Comparison of ENCODE assay signal across 8 cellular contexts in the genomic region with DNA sequence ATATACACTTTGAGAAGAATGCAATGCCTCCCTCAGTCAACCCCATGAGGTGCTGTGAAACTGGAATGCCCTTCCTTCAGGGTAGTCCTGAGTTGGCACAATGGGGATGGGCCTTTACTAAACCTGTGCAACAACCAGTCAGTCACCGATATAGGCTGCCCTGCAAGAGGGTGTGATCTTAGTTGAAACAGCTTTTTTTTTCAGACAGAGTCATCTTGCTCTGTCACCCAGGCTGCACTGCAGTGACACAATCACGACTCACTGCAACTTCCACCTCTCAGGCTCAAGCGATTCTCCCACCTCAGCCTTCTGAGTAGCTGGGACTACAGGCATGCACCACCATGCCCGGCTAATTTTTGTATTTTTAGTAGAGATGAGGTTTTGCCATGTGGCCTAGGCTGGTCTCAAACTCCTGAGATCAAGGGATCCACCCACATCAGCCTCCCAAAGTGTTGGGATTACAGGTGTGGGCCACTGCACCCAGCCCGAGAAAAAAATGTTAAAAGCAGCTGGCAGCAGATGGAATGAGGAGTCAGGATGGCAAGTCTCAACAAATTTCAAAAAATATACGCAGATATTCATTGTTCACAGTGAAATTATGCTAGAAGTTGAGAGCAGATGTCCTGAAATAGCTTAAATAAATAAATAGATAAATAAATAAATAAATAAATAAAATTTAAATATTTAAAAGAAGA. TPM values are rescaled to one million over a fixed set of nuclear protein-coding genes. Genes with fewer than 3 reads are reported as not detected.
DNase-seq lines count a peak whose midpoint lies in the region; ATAC-seq and TF ChIP-seq lines count a peak whose summit lies in the region.
"Had no signal": no experiment of that assay in that cellular context is flagged by ENCODE, and none has a peak within 500 bp of the region (broad histone marks: within the 10 kb centered on the region; RNA-seq: fewer than 3 reads in every experiment).

No MANE protein-coding gene starts in this region.

- no peaks in the 10 kb centered on the region for H3K4me1 Mint-ChIP-seq in Caco-2 (ENCODE audit: low read depth, unreplicated experiment)

- H3K36me3 Mint-ChIP-seq in Caco-2 (ENCODE audit: insufficient read depth, unreplicated experiment) = no peaks in the 10 kb centered on the region

- intact Hi-C loops in Caco-2 (cut with micrococcal nuclease; ENCODE audit: unreplicated experiment) = no loop called here

- H3K4me1 ChIP-seq in Caco-2 = no peaks in the 10 kb centered on the region

- H3K4me3 Mint-ChIP-seq in Caco-2 (ENCODE audit: unreplicated experiment) = no peak overlapping the region

- BruUV-seq in Caco-2 (replicated peaks; lab: Mats Ljungman, UMichigan) = no TSS peak

- H3K4me3 ChIP-seq in brain microvascular endothelial cell (ENCODE audit: low read depth, low read length) = no peak overlapping the region
- no peak overlapping the region for H3K4me3 ChIP-seq in Caco-2 (ENCODE audit: low read depth, low read length)

- H3K9me3 Mint-ChIP-seq in Caco-2 (ENCODE audit: unreplicated experiment) = no peaks in the 10 kb centered on the region

- POLR2A ChIA-PET in Caco-2 (lab: Charles Lee) = no interaction called here

- no peak overlapping the region for H3K27ac Mint-ChIP-seq in Caco-2 (ENCODE audit: unreplicated experiment)

- no peak overlapping the region for H3K27ac ChIP-seq in brain microvascular endothelial cell

- peak; percentile 56 for ATAC-seq in GM19463 (IDR thresholded peaks at IDR 0.05; ENCODE audit: unreplicated experiment)
- no peak for ATAC-seq in GM18867 (IDR thresholded peaks at IDR 0.05; ENCODE audit: unreplicated experiment)

- DNase-seq in NOMO-1 treated with DMSO at 0.1 percent for 48 hours (lab: John Stamatoyannopoulos, UW; ENCODE audit: unreplicated experiment) (peak; percentile 58), brain microvascular endothelial cell (peak; percentile 12), Caco-2 (no peak), G401 (ENCODE audit: low spot score) (no peak)
- DNase-seq in stimulated activated CD4-positive, alpha-beta T cell treated with anti-CD3 and anti-CD28 coated beads, Interleukin-2, amount 100 ng/mL, for 24 hours = peak; percentile 61 to 66
- DNase-seq: NCI-H2029 treated with DMSO at 0.1 percent for 48 hours had no signal

- TF ChIP-seq CTCF in brain microvascular endothelial cell (IDR thresholded peaks at IDR 0.05; ENCODE audit: low read depth, low read length, missing control alignments) (no peak), Caco-2 (IDR thresholded peaks at IDR 0.05; ENCODE audit: insufficient read depth in 1 of 2, low read depth in 1 of 2, low read length in 1 of 2, severe bottlenecking in 1 of 2, unreplicated experiment in 1 of 2) (no peak)

- H3K27me3 ChIP-seq in brain microvascular endothelial cell (replicated peaks) = no peaks in the 10 kb centered on the region
- H3K27me3 ChIP-seq in Caco-2 (replicated peaks; ENCODE audit: control insufficient read depth, insufficient read depth, low read length) = no peaks in the 10 kb centered on the region

- no peaks in the 10 kb centered on the region for H3K9me3 ChIP-seq in Caco-2

- CTCF ChIA-PET in Caco-2 (lab: Charles Lee) = no interaction called here

- H3K27me3 Mint-ChIP-seq in Caco-2 (ENCODE audit: insufficient read depth, unreplicated experiment) = no peaks in the 10 kb centered on the region

- in situ Hi-C loops in brain microvascular endothelial cell (cut with HindIII; ENCODE audit: low pct_ligation_motif_present, low sequenced_read_pairs) = no loop called here
- in situ Hi-C loops in G401 (cut with HindIII; ENCODE audit: low sequenced_read_pairs) = no loop called here

- no peaks in the 10 kb centered on the region for H3K36me3 ChIP-seq in brain microvascular endothelial cell (replicated peaks)
- H3K36me3 ChIP-seq in Caco-2 (ENCODE audit: control insufficient read depth, insufficient read depth, low read length) = no peaks in the 10 kb centered on the region

RNA-seq across cellular contexts. Expression of a gene that starts 31.8 kb away (rescaled TPM):
- total RNA-seq in Caco-2 (2022) = 8.2 and 9.9 TPM in 2 replicates
- 5.5 and 10.0 TPM in 2 replicates for total RNA-seq in G401 (2014; rRNA removed; shearing (Covaris generic))

Comparison
In these comparisons a context has a peak if more than half of its experiments do, and no peak if none do; other contexts are left out.
1. DNase-seq: peak in NOMO-1 treated with DMSO at 0.1 percent for 48 hours (single experiment), brain microvascular endothelial cell (single experiment) and stimulated activated CD4-positive, alpha-beta T cell treated with anti-CD3 and anti-CD28 coated beads, Interleukin-2, amount 100 ng/mL, for 24 hours (2 of 2); none in Caco-2 (0 of 2) and G401 (single experiment).